9 cellular contexts compared by ENCODE assay signal in the genomic region with DNA sequence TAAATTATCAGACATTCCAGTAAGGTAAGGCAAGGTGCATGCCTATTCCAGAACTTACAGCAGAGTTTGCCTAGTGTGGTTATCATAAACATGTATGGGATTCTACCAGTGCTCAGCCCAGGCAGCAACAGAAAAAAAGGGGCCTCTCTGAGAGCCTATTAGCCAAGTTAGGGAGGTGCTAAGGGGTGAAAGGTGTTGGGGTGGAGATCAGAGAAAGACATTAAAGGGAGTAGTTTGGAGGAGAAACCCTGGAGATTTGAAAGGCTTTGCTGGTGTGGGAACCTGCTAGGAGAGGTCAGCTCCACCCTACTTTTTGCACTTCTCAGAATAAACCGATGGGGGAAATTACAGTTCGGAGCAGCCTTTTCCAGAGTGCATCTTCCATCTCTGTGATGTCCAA. TPM values are rescaled to one million over a fixed set of nuclear protein-coding genes. Genes with fewer than 3 reads are reported as not detected.
DNase-seq lines count a peak whose midpoint lies in the region; ATAC-seq and TF ChIP-seq lines count a peak whose summit lies in the region.
"Had no signal": no experiment of that assay in that cellular context is flagged by ENCODE, and none has a peak within 500 bp of the region (broad histone marks: within the 10 kb centered on the region; RNA-seq: fewer than 3 reads in every experiment).

No MANE protein-coding gene starts in this region.

- TF ChIP-seq CTCF in activated B cell treated with CpG ODN at 0.5 μM for 24 hours (IDR thresholded peaks at IDR 0.05) (no peak), hepatocyte (IDR thresholded peaks at IDR 0.05; ENCODE audit: poor library complexity) (no peak)

- H3K27ac Mint-ChIP-seq in activated CD4-positive, alpha-beta T cell treated with anti-CD3 and anti-CD28 coated beads, Interleukin-2, amount 10 ng/mL, durations not matched to agents 7 days and 5 days = peak overlapping the region; percentile 94
- peak overlapping the region; percentile 99 for H3K27ac Mint-ChIP-seq in activated B cell treated with CpG ODN at 0.5 μM for 24 hours
- peak overlapping the region; percentile 74 to 91 for H3K27ac Mint-ChIP-seq in stimulated activated naive CD8-positive, alpha-beta T cell treated with anti-CD3 and anti-CD28 coated beads, Interleukin-15, amount 100 ng/mL, for 72 hours

- 80% methylated on average over 2 of the region's 2 CpGs for WGBS in hepatocyte (ENCODE audit: low lambda C conversion rate, missing lambda C conversion rate)

- no peaks in the 10 kb centered on the region for H3K9me3 Mint-ChIP-seq in activated CD4-positive, alpha-beta T cell treated with anti-CD3 and anti-CD28 coated beads, Interleukin-2, amount 10 ng/mL, durations not matched to agents 7 days and 5 days
- H3K9me3 Mint-ChIP-seq in activated B cell treated with CpG ODN at 0.5 μM for 24 hours = no peaks in the 10 kb centered on the region
- no peaks in the 10 kb centered on the region for H3K9me3 Mint-ChIP-seq in stimulated activated naive CD8-positive, alpha-beta T cell treated with anti-CD3 and anti-CD28 coated beads, Interleukin-15, amount 100 ng/mL, for 72 hours

- H3K36me3 Mint-ChIP-seq in activated CD4-positive, alpha-beta T cell treated with anti-CD3 and anti-CD28 coated beads, Interleukin-2, amount 10 ng/mL, durations not matched to agents 7 days and 5 days (ENCODE audit: low read depth) = peaks cover 68% of the 10 kb centered on the region
- H3K36me3 Mint-ChIP-seq in activated B cell treated with CpG ODN at 0.5 μM for 24 hours (ENCODE audit: low read depth) = peaks cover 70% of the 10 kb centered on the region

- H3K27me3 Mint-ChIP-seq in activated CD4-positive, alpha-beta T cell treated with anti-CD3 and anti-CD28 coated beads, Interleukin-2, amount 10 ng/mL, durations not matched to agents 7 days and 5 days = no peaks in the 10 kb centered on the region
- H3K27me3 Mint-ChIP-seq in activated B cell treated with CpG ODN at 0.5 μM for 24 hours = no peaks in the 10 kb centered on the region
- no peaks in the 10 kb centered on the region for H3K27me3 Mint-ChIP-seq in stimulated activated naive CD8-positive, alpha-beta T cell treated with anti-CD3 and anti-CD28 coated beads, Interleukin-15, amount 100 ng/mL, for 72 hours

- CTCF ChIA-PET in activated CD4-positive, alpha-beta T cell treated with anti-CD3 and anti-CD28 coated beads, Interleukin-2, amount 10 ng/mL, durations not matched to agents 7 days and 5 days (lab: Charles Lee) = interaction anchor here (0.6 to 4.5 kb wide), 5 partner anchors 27 to 79 kb away, joined by 3 to 14 read pairs (median 5); partner anchors contain the start of genes AAMP and PNKD
- CTCF ChIA-PET in activated B cell treated with CpG ODN at 0.5 μM for 24 hours (lab: Charles Lee) = interaction anchor here (4.4 kb wide), 1 partner anchor 10 kb away, joined by 23 read pairs; no protein-coding TSS in a partner anchor

- H3K79me2 ChIP-seq in hepatocyte = peaks cover 83% of the 10 kb centered on the region

- POLR2A ChIA-PET in activated CD4-positive, alpha-beta T cell treated with anti-CD3 and anti-CD28 coated beads, Interleukin-2, amount 10 ng/mL, durations not matched to agents 7 days and 5 days (lab: Charles Lee) = interaction anchor here (0.5 to 1.2 kb wide), 4 partner anchors 13 to 176 kb away, joined by 3 to 4 read pairs (median 3); partner anchors contain the start of genes AAMP and PNKD
- POLR2A ChIA-PET in activated B cell treated with CpG ODN at 0.5 μM for 24 hours (lab: Charles Lee) = interaction anchor here (0.6 to 7.9 kb wide), 5 partner anchors 10 to 956 kb away, joined by 4 to 211 read pairs (median 52); partner anchors contain the start of genes AAMP, CNPPD1, GPBAR1 and PNKD

- peaks cover 33% of the 10 kb centered on the region for H3K4me1 ChIP-seq in hepatocyte (ENCODE audit: insufficient read depth)

- no peak overlapping the region for H3K4me3 ChIP-seq in hepatocyte

- H3K9me3 ChIP-seq in hepatocyte (ENCODE audit: low read depth) = no peaks in the 10 kb centered on the region

- peaks cover 68% of the 10 kb centered on the region for H4K20me1 ChIP-seq in hepatocyte (ENCODE audit: insufficient read depth, poor library complexity, severe bottlenecking)

- peak overlapping the region; percentile 85 for H3K4me2 ChIP-seq in hepatocyte

- no peaks in the 10 kb centered on the region for H3K27me3 ChIP-seq in hepatocyte

- peaks cover 72% of the 10 kb centered on the region for H3K4me1 Mint-ChIP-seq in activated CD4-positive, alpha-beta T cell treated with anti-CD3 and anti-CD28 coated beads, Interleukin-2, amount 10 ng/mL, durations not matched to agents 7 days and 5 days
- H3K4me1 Mint-ChIP-seq in activated B cell treated with CpG ODN at 0.5 μM for 24 hours = peaks cover 76% of the 10 kb centered on the region
- H3K4me1 Mint-ChIP-seq in stimulated activated naive CD8-positive, alpha-beta T cell treated with anti-CD3 and anti-CD28 coated beads, Interleukin-15, amount 100 ng/mL, for 72 hours = peaks cover 62% of the 10 kb centered on the region

- peak overlapping the region; percentile 100 for H3K4me3 Mint-ChIP-seq in activated CD4-positive, alpha-beta T cell treated with anti-CD3 and anti-CD28 coated beads, Interleukin-2, amount 10 ng/mL, durations not matched to agents 7 days and 5 days
- H3K4me3 Mint-ChIP-seq in activated B cell treated with CpG ODN at 0.5 μM for 24 hours = peak overlapping the region; percentile 98
- peak overlapping the region; percentile 90 to 94 for H3K4me3 Mint-ChIP-seq in stimulated activated naive CD8-positive, alpha-beta T cell treated with anti-CD3 and anti-CD28 coated beads, Interleukin-15, amount 100 ng/mL, for 72 hours

- H3K9me2 ChIP-seq in hepatocyte (replicated peaks; ENCODE audit: insufficient read depth) = no peaks in the 10 kb centered on the region

- no peak for ATAC-seq in activated B cell treated with CpG ODN at 0.5 μM for 24 hours (ENCODE audit: low read depth)
- no peak for ATAC-seq in stimulated activated naive CD8-positive, alpha-beta T cell treated with anti-CD3 and anti-CD28 coated beads, Interleukin-15, amount 100 ng/mL, for 72 hours

- H2AFZ ChIP-seq in hepatocyte = no peak overlapping the region

- DNase-seq in activated CD4-positive, alpha-beta T cell treated with anti-CD3 and anti-CD28 coated beads, Interleukin-2, amount 10 ng/mL, durations not matched to agents 7 days and 5 days = peak; percentile 18
- no peak for DNase-seq in activated CD4-positive, alpha-beta T cell treated with anti-CD3 and anti-CD28 coated beads for 1 hour
- DNase-seq in activated B cell treated with CpG ODN at 0.5 μM for 24 hours (no peak), hepatocyte (ENCODE audit: low spot score) (no peak), amniotic stem cell (lab: John Stamatoyannopoulos, UW) (no peak), NCI-H187 treated with DMSO at 0.1 percent for 48 hours (lab: John Stamatoyannopoulos, UW) (no peak)
- DNase-seq in stimulated activated naive CD8-positive, alpha-beta T cell treated with anti-CD3 and anti-CD28 coated beads, Interleukin-15, amount 100 ng/mL, for 72 hours = no peak
- DNase-seq in central memory CD4-positive, alpha-beta T cell = no peak

- peak overlapping the region; percentile 99 for H3K27ac ChIP-seq in hepatocyte
- H3K27ac ChIP-seq: C4-2B had no signal

- intact Hi-C loops in activated B cell treated with CpG ODN at 0.5 μM for 24 hours (cut with micrococcal nuclease) = loop anchor here (2.0 to 5.0 kb wide), 4 partner anchors 452 to 1025 kb away; partner anchors contain the start of genes CNPPD1, GLB1L, RETREG2 and RNF25

- no peaks in the 10 kb centered on the region for H3K36me3 ChIP-seq in hepatocyte (replicated peaks; ENCODE audit: insufficient read depth, low read depth)

RNA-seq across cellular contexts. Expression of gene ARPC2, which starts 2.9 kb away (rescaled TPM):
- 100 to 1,000 TPM; 708 to 729 TPM for total RNA-seq in activated CD4-positive, alpha-beta T cell treated with anti-CD3 and anti-CD28 coated beads, Interleukin-2, amount 10 ng/mL, durations not matched to agents 7 days and 5 days
- total RNA-seq in activated B cell treated with CpG ODN at 0.5 μM for 24 hours (711 and 737 TPM in 2 replicates), hepatocyte (310 and 312 TPM in 2 replicates)
- polyA plus RNA-seq in hepatocyte = 436 and 482 TPM in 2 replicates

RNA-seq across cellular contexts. Expression of gene GPBAR1, which starts 40.9 kb away (rescaled TPM):
- 1 to 10 TPM; 1.0 to 1.2 TPM for total RNA-seq in activated CD4-positive, alpha-beta T cell treated with anti-CD3 and anti-CD28 coated beads, Interleukin-2, amount 10 ng/mL, durations not matched to agents 7 days and 5 days
- total RNA-seq in activated B cell treated with CpG ODN at 0.5 μM for 24 hours = 0.67 and 0.81 TPM in 2 replicates
- 6.1 and 10.9 TPM in 2 replicates for total RNA-seq in hepatocyte
- 23.4 and 25.6 TPM in 2 replicates for polyA plus RNA-seq in hepatocyte

RNA-seq across cellular contexts. Expression of gene AAMP, which starts 50.0 kb away (rescaled TPM):
- total RNA-seq in activated CD4-positive, alpha-beta T cell treated with anti-CD3 and anti-CD28 coated beads, Interleukin-2, amount 10 ng/mL, durations not matched to agents 7 days and 5 days = 10 to 100 TPM; 42.3 to 51.1 TPM
- total RNA-seq in activated B cell treated with CpG ODN at 0.5 μM for 24 hours = 63.4 and 63.6 TPM in 2 replicates
- 104 and 140 TPM in 2 replicates for total RNA-seq in hepatocyte
- 166 and 179 TPM in 2 replicates for polyA plus RNA-seq in hepatocyte

RNA-seq across cellular contexts. Expression of gene PNKD, which starts 50.4 kb away (rescaled TPM):
- total RNA-seq in activated CD4-positive, alpha-beta T cell treated with anti-CD3 and anti-CD28 coated beads, Interleukin-2, amount 10 ng/mL, durations not matched to agents 7 days and 5 days = 10 to 100 TPM; 34.0 to 39.1 TPM
- total RNA-seq in activated B cell treated with CpG ODN at 0.5 μM for 24 hours = 21.0 and 23.7 TPM in 2 replicates
- total RNA-seq in hepatocyte = 48.7 and 56.3 TPM in 2 replicates
- 140 and 145 TPM in 2 replicates for polyA plus RNA-seq in hepatocyte

RNA-seq across cellular contexts. Expression of gene CXCR1, which starts 53.2 kb away (rescaled TPM):
- total RNA-seq in activated CD4-positive, alpha-beta T cell treated with anti-CD3 and anti-CD28 coated beads, Interleukin-2, amount 10 ng/mL, durations not matched to agents 7 days and 5 days = 1 to 10 TPM in 1 of 2 experiments, under 1 TPM in 1; 0.99 to 1.1 TPM
- total RNA-seq in activated B cell treated with CpG ODN at 0.5 μM for 24 hours (not detected in 2 replicates), hepatocyte (not detected in 2 replicates)
- not detected in 2 replicates for polyA plus RNA-seq in hepatocyte
